ENCODE assay signal across 8 cellular contexts in genomic region chr6:149749594-149750135, GRCh38. TPM values are rescaled to one million over a fixed set of nuclear protein-coding genes. Genes with fewer than 3 reads are reported as not detected.
DNase-seq lines count a peak whose midpoint lies in the region; ATAC-seq and TF ChIP-seq lines count a peak whose summit lies in the region.

Gene PCMT1, plus strand, starts transcription at chr6:149749741. Its CDS starts 161 bp downstream, at chr6:149749902.

- H3K27ac ChIP-seq in SJCRH30 (peak within 1 kb of the TSS; percentile 70), foreskin keratinocyte (peak within 1 kb of the TSS; percentile 64), subcutaneous abdominal adipose tissue (ENCODE audit: low read depth, low read length) (peak within 1 kb of the TSS; percentile 80)

- peak within 1 kb of the TSS; percentile 95 for H3K4me3 ChIP-seq in HAP-1
- peak within 1 kb of the TSS; percentile 92 for H3K4me3 ChIP-seq in MG63
- H3K4me3 ChIP-seq in SJCRH30 = peak within 1 kb of the TSS; percentile 100
- peak within 1 kb of the TSS; percentile 85 for H3K4me3 ChIP-seq in neuron (ENCODE audit: low read length)
- peak within 1 kb of the TSS; percentile 84 to 100 (median 98) for H3K4me3 ChIP-seq in subcutaneous abdominal adipose tissue (ENCODE audit: low read depth in 1 of 5, low read length in 5 of 5)

- H3K9me3 ChIP-seq in HAP-1 (no peaks in the 10 kb centered on the region), MG63 (no peaks in the 10 kb centered on the region), SJCRH30 (replicated peaks) (no peaks in the 10 kb centered on the region), neuron (ENCODE audit: low read length) (no peaks in the 10 kb centered on the region), subcutaneous abdominal adipose tissue (ENCODE audit: control insufficient read depth in 5 of 5, low read length in 5 of 5) (no peaks in the 10 kb centered on the region)

- H3K9ac ChIP-seq in subcutaneous abdominal adipose tissue (ENCODE audit: low read length in 5 of 5) = peak within 1 kb of the TSS; percentile 38 to 97 (median 87)

- ATAC-seq in foreskin keratinocyte = peak; percentile 85

- in situ Hi-C loops in HAP-1 (cut with MboI; ENCODE audit: low sequenced_read_pairs) = no loop called here

- peak within 1 kb of the TSS; percentile 95 for H2AFZ ChIP-seq in neuron (ENCODE audit: low read depth, low read length)

- H3K36me3 ChIP-seq in HAP-1 (replicated peaks) = peaks cover 5% of the 10 kb centered on the region
- peaks cover 14% of the 10 kb centered on the region for H3K36me3 ChIP-seq in MG63
- 0 out of 2 replicates have a peak, but pooled peaks cover 9% of the 10 kb centered on the region for H3K36me3 ChIP-seq in SJCRH30
- H3K36me3 ChIP-seq in neuron (ENCODE audit: insufficient read depth, low read length) = no peaks in the 10 kb centered on the region
- H3K36me3 ChIP-seq in subcutaneous abdominal adipose tissue (ENCODE audit: control insufficient read depth in 5 of 5, insufficient read depth in 5 of 5, low read length in 5 of 5) = no peaks in the 10 kb centered on the region

- no peak for TF ChIP-seq CTCF in foreskin keratinocyte (conservative IDR thresholded peaks at IDR 0.05)

- H3K27me3 ChIP-seq in HAP-1 (ENCODE audit: low read depth) (no peaks in the 10 kb centered on the region), MG63 (no peaks in the 10 kb centered on the region), SJCRH30 (no peaks in the 10 kb centered on the region), foreskin keratinocyte (no peaks in the 10 kb centered on the region), neuron (ENCODE audit: insufficient read depth, low read length) (no peaks in the 10 kb centered on the region), subcutaneous abdominal adipose tissue (ENCODE audit: control insufficient read depth in 5 of 5, insufficient read depth in 4 of 5, low read length in 5 of 5) (no peaks in the 10 kb centered on the region)

- DNase-seq in GDM1 (lab: John Stamatoyannopoulos, UW) (peak; percentile 91), HAP-1 (ENCODE audit: low spot score in 2 of 2) (peak; percentile 86 to 89), MG63 (peak; percentile 97), SJCRH30 (peak; percentile 88 to 92), foreskin keratinocyte (peak; percentile 43 to 72)
- peak; percentile 85 for DNase-seq in activated gamma-delta T cell treated with anti-CD3 and anti-CD28 coated beads, Interleukin-2, amount 50 U/mL, for 16 hours (ENCODE audit: low read depth)

- H3K4me1 ChIP-seq in HAP-1 (peaks cover 17% of the 10 kb centered on the region), SJCRH30 (peaks cover 3% of the 10 kb centered on the region; the same call in 1 of the 2 replicates), foreskin keratinocyte (peaks cover 3% of the 10 kb centered on the region), neuron (ENCODE audit: insufficient read depth, low read length) (peaks cover 20% of the 10 kb centered on the region), subcutaneous abdominal adipose tissue (ENCODE audit: control insufficient read depth in 5 of 5, insufficient read depth in 5 of 5, low read length in 5 of 5) (peaks cover 6 to 47% (median 35%) of the 10 kb centered on the region in 5 donors)

RNA-seq across cellular contexts. Expression of gene PCMT1, which starts in this region (rescaled TPM):
- 229 and 267 TPM in 2 replicates for total RNA-seq in MG63 (2014; rRNA removed; shearing (Covaris generic); ENCODE audit: low replicate concordance)
- total RNA-seq in SJCRH30 (2014; rRNA removed; shearing (Covaris generic)) = 95.8 and 101 TPM in 2 replicates
- 113 and 118 TPM in 2 replicates for total RNA-seq in foreskin keratinocyte
- polyA plus RNA-seq in foreskin keratinocyte = 116 and 125 TPM in 2 replicates

Comparison
In these comparisons a context has a peak if more than half of its experiments do, and no peak if none do; other contexts are left out.
1. Peak in every context shown above with its lines: DNase-seq, ATAC-seq, H3K4me3 ChIP-seq and H3K27ac ChIP-seq.